Comparison of ENCODE assay signal across 10 cellular contexts in genomic region chr9:136354592-136355085, GRCh38. TPM values are rescaled to one million over a fixed set of nuclear protein-coding genes. Genes with fewer than 3 reads are reported as not detected.
DNase-seq lines count a peak whose midpoint lies in the region; ATAC-seq and TF ChIP-seq lines count a peak whose summit lies in the region.
"Had no signal": no experiment of that assay in that cellular context is flagged by ENCODE, and none has a peak within 500 bp of the region (broad histone marks: within the 10 kb centered on the region; RNA-seq: fewer than 3 reads in every experiment).

No MANE protein-coding gene starts in this region.

- no peak for TF ChIP-seq POLR2A in erythroblast (IDR thresholded peaks at IDR 0.05; ENCODE audit: low read length)

- ATAC-seq in GM21737 (IDR thresholded peaks at IDR 0.05; ENCODE audit: unreplicated experiment) (no peak), HG03175 (IDR thresholded peaks at IDR 0.05; ENCODE audit: unreplicated experiment) (no peak), HG02623 (IDR thresholded peaks at IDR 0.05; ENCODE audit: unreplicated experiment) (no peak)

- peak; percentile 64 for DNase-seq in AG20443 (ENCODE audit: low spot score)
- peak; percentile 32 for DNase-seq in NCI-H69 (lab: John Stamatoyannopoulos, UW)
- peak; percentile 52 to 57 for DNase-seq in erythroblast (lab: John Stamatoyannopoulos, UW)
- DNase-seq in mucosa of gallbladder (ENCODE audit: low spot score), result peak; percentile 46
- DNase-seq in activated CD4-positive, CD25-positive, alpha-beta regulatory T cell (lab: John Stamatoyannopoulos, UW), result no peak
- DNase-seq: stimulated activated naive CD4-positive, alpha-beta T cell had no signal

RNA-seq across cellular contexts. Expression of gene DNLZ, which starts 8.9 kb away (rescaled TPM):
- total RNA-seq in mucosa of gallbladder, result 16.4 TPM

RNA-seq across cellular contexts. Expression of gene CARD9, which starts 18.8 kb away (rescaled TPM):
- total RNA-seq in mucosa of gallbladder, result 8.2 TPM
- total RNA-seq: SK-MEL-5 had no signal

RNA-seq across cellular contexts. Expression of gene GPSM1, which starts 27.3 kb away (rescaled TPM):
- 24.6 TPM for total RNA-seq in mucosa of gallbladder

RNA-seq across cellular contexts. Expression of gene SNAPC4, which starts 45.3 kb away (rescaled TPM):
- 9.1 TPM for total RNA-seq in mucosa of gallbladder

RNA-seq across cellular contexts. Expression of gene CCDC187, which starts 50.7 kb away (rescaled TPM):
- 1.8 TPM for total RNA-seq in mucosa of gallbladder
- total RNA-seq: SK-MEL-5 had no signal

Comparison
In these comparisons a context has a peak if more than half of its experiments do, and no peak if none do; other contexts are left out.
1. DNase-seq: peak in AG20443 (single experiment), NCI-H69 (single experiment), erythroblast (2 of 2) and mucosa of gallbladder (single experiment); none in activated CD4-positive, CD25-positive, alpha-beta regulatory T cell (0 of 4).